14 cellular contexts compared by ENCODE assay signal in the genomic region with DNA sequence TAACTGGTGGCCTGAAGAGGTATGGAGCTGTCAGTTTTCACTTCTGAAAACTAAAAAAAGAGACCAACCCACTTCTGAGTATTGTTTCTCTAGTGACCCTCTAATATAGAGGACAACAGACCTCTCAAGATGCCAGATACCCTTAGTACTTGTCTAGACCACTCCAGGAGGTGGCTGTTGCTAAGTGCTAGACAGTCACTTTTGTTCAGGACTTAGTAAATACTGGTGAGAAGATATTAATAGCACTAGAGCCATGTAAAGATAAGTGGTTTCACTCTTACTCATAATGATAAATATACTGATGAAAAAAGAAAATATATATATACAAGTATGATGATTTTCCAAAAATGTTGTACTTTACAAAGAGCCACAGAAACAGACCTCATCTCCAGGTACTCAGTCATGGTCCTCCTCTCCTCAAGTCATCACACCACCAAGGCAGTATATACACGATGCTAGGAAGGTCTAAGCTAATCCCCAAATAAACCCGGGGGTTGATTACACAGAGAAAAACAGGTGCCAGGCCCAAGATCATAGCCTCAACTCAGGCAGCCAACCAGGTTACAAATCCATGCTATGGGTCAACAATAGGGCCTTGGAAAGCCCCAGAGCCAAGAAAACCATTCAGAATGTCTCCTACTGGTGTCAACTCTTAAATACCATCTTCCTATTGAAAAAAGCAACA.
DNase-seq lines count a peak whose midpoint lies in the region; ATAC-seq and TF ChIP-seq lines count a peak whose summit lies in the region.
"Had no signal": no experiment of that assay in that cellular context is flagged by ENCODE, and none has a peak within 500 bp of the region (broad histone marks: within the 10 kb centered on the region; RNA-seq: fewer than 3 reads in every experiment).

No MANE protein-coding gene starts in this region.

- H3K9ac ChIP-seq in mammary epithelial cell (ENCODE audit: insufficient read depth, low read length): no peak overlapping the region

- no peaks in the 10 kb centered on the region for H3K27me3 ChIP-seq in mammary epithelial cell (ENCODE audit: insufficient read depth, low read length)

- intact Hi-C loops in mammary epithelial cell (cut with micrococcal nuclease) (no loop called here), posterior vena cava (cut with DNase I) (no loop called here)

- BruUV-seq in mammary epithelial cell (replicated peaks; lab: Mats Ljungman, UMichigan): no TSS peak

- dilution Hi-C loops in mammary epithelial cell (cut with HindIII; ENCODE audit: low sequenced_read_pairs): no loop called here

- DNase-seq in activated CD8-positive, alpha-beta memory T cell treated with anti-CD3 and anti-CD28 coated beads, Interleukin-2, amount 10 ng/mL, durations not matched to agents 7 days and 5 days: no peak
- DNase-seq in activated CD8-positive, alpha-beta memory T cell treated with anti-CD3 and anti-CD28 coated beads, Interleukin-2, amount 50 U/mL, for 48 hours: no peak
- DNase-seq in RKO (ENCODE audit: low spot score) (no peak), mammary epithelial cell (no peak), posterior vena cava (ENCODE audit: low spot score) (no peak), DMS114 treated with DMSO at 0.1 percent for 48 hours (lab: John Stamatoyannopoulos, UW; ENCODE audit: unreplicated experiment) (no peak)
- DNase-seq: activated CD8-positive, alpha-beta memory T cell treated with anti-CD3 and anti-CD28 coated beads for 24 hours; activated naive CD8-positive, alpha-beta T cell treated with anti-CD3 and anti-CD28 coated beads for 36 hours; Karpas-422; NCI-H2081; PC-9; T-helper 9 cell had no signal

- no peaks in the 10 kb centered on the region for H3K27me3 Mint-ChIP-seq in activated CD8-positive, alpha-beta memory T cell treated with anti-CD3 and anti-CD28 coated beads, Interleukin-2, amount 10 ng/mL, durations not matched to agents 7 days and 5 days
- H3K27me3 Mint-ChIP-seq: activated naive CD8-positive, alpha-beta T cell treated with anti-CD3 and anti-CD28 coated beads for 36 hours had no signal

- H3K4me1 Mint-ChIP-seq in activated CD8-positive, alpha-beta memory T cell treated with anti-CD3 and anti-CD28 coated beads, Interleukin-2, amount 10 ng/mL, durations not matched to agents 7 days and 5 days: peaks cover 3% of the 10 kb centered on the region

- no peak for TF ChIP-seq CTCF in mammary epithelial cell (conservative IDR thresholded peaks at IDR 0.05 in 1 of 2, IDR thresholded peaks at IDR 0.05 in 1 of 2; ENCODE audit: extremely low read depth in 1 of 2, insufficient read depth in 1 of 2, low read depth in 1 of 2, low read length in 2 of 2)

- ATAC-seq in activated CD8-positive, alpha-beta memory T cell treated with anti-CD3 and anti-CD28 coated beads, Interleukin-2, amount 10 ng/mL, durations not matched to agents 7 days and 5 days: no peak
- peak; percentile 77 for ATAC-seq in GM21717 (IDR thresholded peaks at IDR 0.05; ENCODE audit: unreplicated experiment)
- ATAC-seq in HG03196 (IDR thresholded peaks at IDR 0.05; ENCODE audit: unreplicated experiment): peak; percentile 89

- H3K27ac ChIP-seq in mammary epithelial cell (ENCODE audit: insufficient read depth, low read depth, low read length): no peak overlapping the region
- H3K27ac ChIP-seq: PC-9 had no signal

- CTCF ChIA-PET in activated CD8-positive, alpha-beta memory T cell treated with anti-CD3 and anti-CD28 coated beads, Interleukin-2, amount 10 ng/mL, durations not matched to agents 7 days and 5 days (lab: Charles Lee): no interaction called here
- CTCF ChIA-PET in mammary epithelial cell (lab: Charles Lee; ENCODE audit: low non-redundant PET): no interaction called here

- H3K36me3 ChIP-seq in mammary epithelial cell (ENCODE audit: insufficient read depth, low read length): peaks cover 2% of the 10 kb centered on the region

- in situ Hi-C loops in mammary epithelial cell (cut with MboI; ENCODE audit: low sequenced_read_pairs in 2 of 2): no loop called here

- no peak overlapping the region for H3K4me3 ChIP-seq in mammary epithelial cell (replicated peaks in 1 of 3; ENCODE audit: insufficient read depth in 1 of 3, low read depth in 2 of 3, low read length in 3 of 3)
- H3K4me3 ChIP-seq: PC-9 had no signal

- peaks cover 4% of the 10 kb centered on the region for H3K9me3 ChIP-seq in mammary epithelial cell (replicated peaks; ENCODE audit: insufficient read depth, low read length)

- no peak overlapping the region for H3K4me3 Mint-ChIP-seq in activated CD8-positive, alpha-beta memory T cell treated with anti-CD3 and anti-CD28 coated beads, Interleukin-2, amount 10 ng/mL, durations not matched to agents 7 days and 5 days
- H3K4me3 Mint-ChIP-seq: activated naive CD8-positive, alpha-beta T cell treated with anti-CD3 and anti-CD28 coated beads for 36 hours had no signal

- H4K20me1 ChIP-seq in mammary epithelial cell (ENCODE audit: insufficient read depth, low read length): no peaks in the 10 kb centered on the region

- 71% methylated on average over 1 of the region's 2 CpGs for WGBS in mammary epithelial cell (ENCODE audit: low coverage, missing lambda C conversion rate)

- no peaks in the 10 kb centered on the region for H3K4me1 ChIP-seq in mammary epithelial cell (ENCODE audit: insufficient read depth, low read length)

- H3K4me2 ChIP-seq in mammary epithelial cell (ENCODE audit: insufficient read depth, low read depth, low read length): no peak overlapping the region
- H3K4me2 ChIP-seq: PC-9 had no signal

- no peak overlapping the region for H2AFZ ChIP-seq in mammary epithelial cell (ENCODE audit: low read depth, low read length)
- H2AFZ ChIP-seq: PC-9 had no signal

- H3K27ac Mint-ChIP-seq in activated CD8-positive, alpha-beta memory T cell treated with anti-CD3 and anti-CD28 coated beads, Interleukin-2, amount 10 ng/mL, durations not matched to agents 7 days and 5 days: peak overlapping the region; percentile 34
- H3K27ac Mint-ChIP-seq: activated naive CD8-positive, alpha-beta T cell treated with anti-CD3 and anti-CD28 coated beads for 36 hours had no signal

- no peaks in the 10 kb centered on the region for H3K9me3 Mint-ChIP-seq in activated CD8-positive, alpha-beta memory T cell treated with anti-CD3 and anti-CD28 coated beads, Interleukin-2, amount 10 ng/mL, durations not matched to agents 7 days and 5 days (ENCODE audit: low read depth)
- H3K9me3 Mint-ChIP-seq: activated naive CD8-positive, alpha-beta T cell treated with anti-CD3 and anti-CD28 coated beads for 36 hours had no signal

- no peaks in the 10 kb centered on the region for H3K79me2 ChIP-seq in mammary epithelial cell (ENCODE audit: insufficient read depth, low read length)

- H3K36me3 Mint-ChIP-seq in activated CD8-positive, alpha-beta memory T cell treated with anti-CD3 and anti-CD28 coated beads, Interleukin-2, amount 10 ng/mL, durations not matched to agents 7 days and 5 days: peaks cover 54% of the 10 kb centered on the region
